In the genomic region with DNA sequence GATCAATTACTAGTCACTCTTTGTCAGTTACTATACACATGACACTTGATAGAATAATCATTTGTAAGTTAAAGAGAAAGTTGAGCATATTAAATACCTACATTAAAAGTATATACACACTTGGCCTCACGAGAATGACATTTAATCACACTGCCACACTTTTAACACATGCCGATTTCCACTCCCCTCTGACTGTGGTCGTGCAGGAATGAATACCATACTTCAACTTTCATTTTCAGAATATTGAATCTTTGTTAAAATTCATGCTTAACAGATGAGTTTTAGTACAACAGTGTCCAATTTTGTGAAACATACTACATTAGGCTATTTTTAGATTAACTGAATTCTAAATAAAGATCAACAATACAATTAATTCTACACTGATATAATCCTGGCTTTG, we compare ENCODE assay signal across 25 cellular contexts.
DNase-seq lines count a peak whose midpoint lies in the region; ATAC-seq and TF ChIP-seq lines count a peak whose summit lies in the region.
"Had no signal": no experiment of that assay in that cellular context is flagged by ENCODE, and none has a peak within 500 bp of the region (broad histone marks: within the 10 kb centered on the region; RNA-seq: fewer than 3 reads in every experiment).

No MANE protein-coding gene starts in this region.

- no peaks in the 10 kb centered on the region for H3K27me3 ChIP-seq in CD4-positive, CD25-positive, alpha-beta regulatory T cell (ENCODE audit: control insufficient read depth, insufficient read depth, low read length)
- H3K27me3 ChIP-seq in psoas muscle (ENCODE audit: insufficient read depth in 3 of 3, low read length in 2 of 3), result no peaks in the 10 kb centered on the region
- H3K27me3 ChIP-seq in smooth muscle cell (ENCODE audit: low read depth), result no peaks in the 10 kb centered on the region
- H3K27me3 ChIP-seq: thyroid gland had no signal

- peaks cover 54% of the 10 kb centered on the region for H3K36me3 ChIP-seq in CD4-positive, CD25-positive, alpha-beta regulatory T cell (ENCODE audit: control insufficient read depth, insufficient read depth, low read length)
- H3K36me3 ChIP-seq in psoas muscle (ENCODE audit: insufficient read depth in 1 of 2, low read depth in 1 of 2), result peaks cover 9 to 11% of the 10 kb centered on the region in 2 donors
- H3K36me3 ChIP-seq in smooth muscle cell (ENCODE audit: low read depth), result no peaks in the 10 kb centered on the region

- peaks cover 12% of the 10 kb centered on the region for H3K4me1 ChIP-seq in CD4-positive, CD25-positive, alpha-beta regulatory T cell (ENCODE audit: control insufficient read depth, insufficient read depth, low read length, poor library complexity, severe bottlenecking)
- H3K4me1 ChIP-seq in psoas muscle (peaks cover 96% of the 10 kb centered on the region), smooth muscle cell (ENCODE audit: low read depth) (peaks cover 41% of the 10 kb centered on the region)

- H3K9me3 Mint-ChIP-seq in CD4-positive, CD25-positive, alpha-beta regulatory T cell, result no peaks in the 10 kb centered on the region
- no peaks in the 10 kb centered on the region for H3K9me3 Mint-ChIP-seq in central memory CD8-positive, alpha-beta T cell
- H3K9me3 Mint-ChIP-seq: activated naive CD8-positive, alpha-beta T cell treated with anti-CD3 and anti-CD28 coated beads for 36 hours had no signal

- DNase-seq in CD4-positive, CD25-positive, alpha-beta regulatory T cell, result no peak
- DNase-seq in GM13976 (ENCODE audit: low spot score), result peak; percentile 18
- no peak for DNase-seq in central memory CD8-positive, alpha-beta T cell (ENCODE audit: low spot score in 2 of 2)
- DNase-seq in psoas muscle, result no peak
- no peak for DNase-seq in NCI-H345 treated with DMSO at 0.1 percent for 48 hours (lab: John Stamatoyannopoulos, UW; ENCODE audit: unreplicated experiment)
- DNase-seq in smooth muscle cell (lab: John Stamatoyannopoulos, UW; ENCODE audit: unreplicated experiment), result no peak
- DNase-seq: activated CD4-positive, alpha-beta T cell treated with anti-CD3 and anti-CD28 coated beads for 48 hours; activated CD8-positive, alpha-beta memory T cell treated with anti-CD3 and anti-CD28 coated beads, Interleukin-2, amount 50 U/mL, for 4 hours; activated naive CD8-positive, alpha-beta T cell treated with anti-CD3 and anti-CD28 coated beads for 36 hours; AML-193; central memory CD4-positive, alpha-beta T cell; COR-L47; DND-41; HCEC 1CT; head of caudate nucleus; left colon; naive B cell; NCI-H146; NCI-H524 treated with DMSO at 0.1 percent for 48 hours; stimulated activated CD4-positive, alpha-beta T cell treated with anti-CD3 and anti-CD28 coated beads, Interleukin-4, amount 100 ng/mL, for 4 hours; stimulated activated naive CD8-positive, alpha-beta T cell treated with anti-CD3 and anti-CD28 coated beads, Interleukin-15, amount 100 ng/mL, for 72 hours; thyroid gland had no signal

- intact Hi-C loops in psoas muscle (cut with DNase I), result loop anchor here in 1 of 2 donors (10.0 kb wide), 1 partner anchor 48 kb away; no protein-coding TSS in a partner anchor

- peak overlapping the region; percentile 25 for H3K27ac ChIP-seq in CD4-positive, CD25-positive, alpha-beta regulatory T cell (ENCODE audit: insufficient read depth, low read length, poor library complexity, severe bottlenecking)
- peak overlapping the region; percentile 38 for H3K27ac ChIP-seq in psoas muscle
- H3K27ac ChIP-seq in smooth muscle cell (ENCODE audit: low read depth), result no peak overlapping the region
- H3K27ac ChIP-seq: thyroid gland had no signal

- H3K27ac Mint-ChIP-seq in CD4-positive, CD25-positive, alpha-beta regulatory T cell, result peak overlapping the region in 1 of 3 donors; percentile 31
- peak overlapping the region; percentile 22 for H3K27ac Mint-ChIP-seq in central memory CD8-positive, alpha-beta T cell (ENCODE audit: low read depth)
- H3K27ac Mint-ChIP-seq: activated T-helper 2 cell treated with anti-CD3 and anti-CD28 coated beads, Interferon-gamma antibody, Interleukin-2, Interleukin-4, amounts not matched to agents 10 μg/mL and 5 μg/mL and 100 μg/mL, durations not matched to agents 14 hours and 24 hours and 36 hours; memory B cell; stimulated activated naive CD8-positive, alpha-beta T cell treated with anti-CD3 and anti-CD28 coated beads, Interleukin-15, amount 100 ng/mL, for 72 hours had no signal

- H3K4me3 ChIP-seq in CD4-positive, CD25-positive, alpha-beta regulatory T cell (ENCODE audit: low read depth, low read length), result no peak overlapping the region
- H3K4me3 ChIP-seq in psoas muscle (no peak overlapping the region), smooth muscle cell (no peak overlapping the region)
- H3K4me3 ChIP-seq: thyroid gland had no signal

- H3K4me2 ChIP-seq in smooth muscle cell, result no peak overlapping the region

- no peak overlapping the region for H2AFZ ChIP-seq in smooth muscle cell (ENCODE audit: low read depth)

- no peaks in the 10 kb centered on the region for H3K27me3 Mint-ChIP-seq in CD4-positive, CD25-positive, alpha-beta regulatory T cell
- no peaks in the 10 kb centered on the region for H3K27me3 Mint-ChIP-seq in central memory CD8-positive, alpha-beta T cell
- H3K27me3 Mint-ChIP-seq: activated naive CD8-positive, alpha-beta T cell treated with anti-CD3 and anti-CD28 coated beads for 36 hours; memory B cell; naive B cell; stimulated activated naive CD8-positive, alpha-beta T cell treated with anti-CD3 and anti-CD28 coated beads, Interleukin-15, amount 100 ng/mL, for 72 hours had no signal

- H3K9me3 ChIP-seq in CD4-positive, CD25-positive, alpha-beta regulatory T cell (ENCODE audit: control insufficient read depth in 2 of 2, low read length in 2 of 2), result no peaks in the 10 kb centered on the region
- H3K9me3 ChIP-seq in psoas muscle, result no peaks in the 10 kb centered on the region
- H3K9me3 ChIP-seq in smooth muscle cell (replicated peaks; ENCODE audit: low read depth), result no peaks in the 10 kb centered on the region
- H3K9me3 ChIP-seq: thyroid gland had no signal

- peaks cover 100% of the 10 kb centered on the region for H4K20me1 ChIP-seq in smooth muscle cell (ENCODE audit: low read depth)

- no peak overlapping the region for H3K4me3 Mint-ChIP-seq in CD4-positive, CD25-positive, alpha-beta regulatory T cell
- no peak overlapping the region for H3K4me3 Mint-ChIP-seq in central memory CD8-positive, alpha-beta T cell
- H3K4me3 Mint-ChIP-seq: activated naive CD8-positive, alpha-beta T cell treated with anti-CD3 and anti-CD28 coated beads for 36 hours; memory B cell; stimulated activated naive CD8-positive, alpha-beta T cell treated with anti-CD3 and anti-CD28 coated beads, Interleukin-15, amount 100 ng/mL, for 72 hours had no signal

- H3K79me2 ChIP-seq in smooth muscle cell (ENCODE audit: low read depth), result peaks cover 100% of the 10 kb centered on the region

- peaks cover 34 to 90% (median 69%) of the 10 kb centered on the region in 4 donors for H3K4me1 Mint-ChIP-seq in CD4-positive, CD25-positive, alpha-beta regulatory T cell
- peaks cover 44% of the 10 kb centered on the region for H3K4me1 Mint-ChIP-seq in central memory CD8-positive, alpha-beta T cell

- no peak overlapping the region for H3K9ac ChIP-seq in smooth muscle cell (ENCODE audit: low read depth)

- WGBS in psoas muscle, 3 donors, result 20 to 30% (median 26%) methylated on average over 3 of the region's 3 CpGs
- WGBS in smooth muscle cell (ENCODE audit: low lambda C conversion rate), result 74% methylated on average over 3 of the region's 3 CpGs

- peaks cover 53% of the 10 kb centered on the region for H3K36me3 Mint-ChIP-seq in CD4-positive, CD25-positive, alpha-beta regulatory T cell
- peaks cover 38% of the 10 kb centered on the region for H3K36me3 Mint-ChIP-seq in central memory CD8-positive, alpha-beta T cell (ENCODE audit: insufficient read depth)

- TF ChIP-seq CTCF in GM13976 (IDR thresholded peaks at IDR 0.05; ENCODE audit: borderline replicate concordance, control extremely low read depth, extremely low read depth, insufficient read depth, missing control alignments) (no peak), psoas muscle (IDR thresholded peaks at IDR 0.05) (no peak), smooth muscle cell (IDR thresholded peaks at IDR 0.05; ENCODE audit: borderline replicate concordance, insufficient read depth, poor library complexity, severe bottlenecking) (no peak)

- H3F3A ChIP-seq in smooth muscle cell (ENCODE audit: low read depth), result peaks cover 30% of the 10 kb centered on the region

- in situ Hi-C loops in GM13976 (cut with MboI; ENCODE audit: low sequenced_read_pairs, unreplicated experiment), result no loop called here

- no peak for ATAC-seq in CD4-positive, CD25-positive, alpha-beta regulatory T cell (ENCODE audit: low read depth in 2 of 2)
- no peak for ATAC-seq in central memory CD8-positive, alpha-beta T cell (replicated peaks; ENCODE audit: extremely low read depth, poor library complexity, severe bottlenecking)
- no peak for ATAC-seq in psoas muscle
- ATAC-seq in GM18519 (IDR thresholded peaks at IDR 0.05; ENCODE audit: low FRiP score, unreplicated experiment), result no peak
- ATAC-seq: left colon; stimulated activated naive CD8-positive, alpha-beta T cell treated with anti-CD3 and anti-CD28 coated beads, Interleukin-15, amount 100 ng/mL, for 72 hours had no signal
